9 cellular contexts compared by ENCODE assay signal in the genomic region with DNA sequence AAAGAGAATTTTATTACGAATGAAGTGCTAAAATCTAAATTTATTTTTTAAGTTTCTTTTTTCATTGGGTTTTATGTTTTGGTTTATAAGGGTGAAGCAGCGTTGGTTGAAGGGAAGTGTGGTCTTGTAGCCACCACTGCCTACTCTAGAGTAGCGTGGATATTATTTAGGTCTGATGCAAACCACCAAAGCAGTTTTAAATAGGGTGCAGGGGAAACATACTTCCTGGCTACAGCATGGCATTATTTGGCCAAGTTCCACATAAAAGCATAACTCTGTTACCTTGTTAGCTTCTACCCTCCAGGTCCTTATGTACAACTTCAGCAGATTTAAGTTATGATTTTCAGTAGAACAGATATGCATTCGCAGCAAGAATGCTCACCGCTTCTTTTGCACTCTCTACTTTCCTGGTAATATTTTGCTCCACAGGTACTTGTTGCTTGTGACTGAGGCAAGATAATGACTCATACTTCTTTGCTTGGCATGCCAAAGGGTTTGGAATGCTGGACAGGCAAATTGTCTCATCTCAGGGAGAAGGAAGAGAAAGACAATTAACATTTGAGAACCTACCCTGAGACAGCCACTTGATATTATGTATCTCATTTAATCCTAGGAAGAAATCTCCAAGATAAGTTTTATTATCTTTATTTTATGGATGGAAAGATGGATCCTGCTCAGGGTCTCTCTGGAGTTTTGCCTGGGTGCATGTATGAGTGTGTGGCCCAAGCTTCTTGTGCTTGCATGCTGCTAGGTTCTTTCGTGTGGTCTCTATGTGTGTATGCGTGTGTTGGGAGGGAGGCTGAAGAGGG. TPM values are rescaled to one million over a fixed set of nuclear protein-coding genes. Genes with fewer than 3 reads are reported as not detected.
A peak's percentile ranks its signal among the peaks of the same experiment; 100 is the strongest.
DNase-seq lines count a peak whose midpoint lies in the region; ATAC-seq and TF ChIP-seq lines count a peak whose summit lies in the region.
"Had no signal": no experiment of that assay in that cellular context is flagged by ENCODE, and none has a peak within 500 bp of the region (broad histone marks: within the 10 kb centered on the region; RNA-seq: fewer than 3 reads in every experiment).

No MANE protein-coding gene starts in this region.

- no peaks in the 10 kb centered on the region for H3K9me3 ChIP-seq in adrenal gland (replicated peaks in 1 of 3)
- H3K9me3 ChIP-seq in mononuclear cell (ENCODE audit: low read depth, low read length), result no peaks in the 10 kb centered on the region

- H3K36me3 ChIP-seq in adrenal gland (replicated peaks in 1 of 2), result no peaks in the 10 kb centered on the region

- 71 to 80% (median 76%) methylated on average over 7 of the region's 7 CpGs for WGBS in adrenal gland, 4 donors

- H3K27me3 Mint-ChIP-seq in IgD-negative memory B cell, result no peaks in the 10 kb centered on the region

- TF ChIP-seq CTCF in adrenal gland (IDR thresholded peaks at IDR 0.05), result no peak

- peak overlapping the region; percentile 47 to 91 (median 71) for H3K27ac Mint-ChIP-seq in IgD-negative memory B cell

- H3K4me3 Mint-ChIP-seq in IgD-negative memory B cell, result peak overlapping the region; percentile 75 to 98 (median 97)

- H3K27me3 ChIP-seq in adrenal gland (no peaks in the 10 kb centered on the region), mononuclear cell (ENCODE audit: insufficient read depth, low read length) (no peaks in the 10 kb centered on the region)

- DNase-seq in AG08395 (ENCODE audit: low spot score), result peak; percentile 60
- DNase-seq in adrenal gland, result no peak
- DNase-seq in NCI-H1417 treated with DMSO at 0.1 percent for 48 hours (lab: John Stamatoyannopoulos, UW), result no peak
- no peak for DNase-seq in GM19238 (ENCODE audit: insufficient read length, low spot score)
- DNase-seq: stimulated activated CD4-positive, alpha-beta T cell treated with anti-CD3 and anti-CD28 coated beads, Interleukin-4, amount 100 ng/mL, for 24 hours had no signal

- intact Hi-C loops in adrenal gland (cut with DNase I), result loop anchor here in 1 of 2 donors (10.0 kb wide), 1 partner anchor 83 kb away; no protein-coding TSS in a partner anchor

- H3K4me3 ChIP-seq in adrenal gland (peak overlapping the region in 1 of 4 donors; percentile 98), mononuclear cell (ENCODE audit: low read length) (peak overlapping the region; percentile 22)

- ATAC-seq in HG02981 (IDR thresholded peaks at IDR 0.05; ENCODE audit: unreplicated experiment) (no peak), GM18519 (IDR thresholded peaks at IDR 0.05; ENCODE audit: low FRiP score, unreplicated experiment) (no peak)

- H3K4me1 ChIP-seq in adrenal gland (replicated peaks in 1 of 2) (peaks cover 62 to 79% of the 10 kb centered on the region in 2 donors), mononuclear cell (ENCODE audit: insufficient read depth, low read length) (peaks cover 73% of the 10 kb centered on the region)

- H3K4me1 Mint-ChIP-seq in IgD-negative memory B cell, result peaks cover 67 to 78% (median 73%) of the 10 kb centered on the region in 3 donors

- peak in 1 of 2 donors; percentile 6 for TF ChIP-seq POLR2A in adrenal gland (IDR thresholded peaks at IDR 0.05)

- H3K36me3 Mint-ChIP-seq in IgD-negative memory B cell, result no peaks in the 10 kb centered on the region

- no peaks in the 10 kb centered on the region for H3K9me3 Mint-ChIP-seq in IgD-negative memory B cell

- H3K27ac ChIP-seq in adrenal gland, result peak overlapping the region in 4 of 5 donors; percentile 14 to 97 (median 54)

RNA-seq across cellular contexts. Expression of a gene that starts 5.4 kb away (rescaled TPM):
- 76.8 TPM for polyA plus RNA-seq in IgD-negative memory B cell
- 100 to 1,000 TPM; 142 to 296 (median 178) TPM for total RNA-seq in adrenal gland
- polyA plus RNA-seq in adrenal gland, result 100 to 1,000 TPM in 1 of 3 donors, 10 to 100 TPM in 2; 19.1 to 128 (median 20.8) TPM
- total RNA-seq in mononuclear cell, result 209 TPM
